ENCODE assay signal across 14 cellular contexts in genomic region chr1:55869050-55869449, GRCh38.
DNase-seq lines count a peak whose midpoint lies in the region; ATAC-seq, FAIRE-seq and TF ChIP-seq lines count a peak whose summit lies in the region.
"Had no signal": no experiment of that assay in that cellular context is flagged by ENCODE, and none has a peak within 500 bp of the region (broad histone marks: within the 10 kb centered on the region; RNA-seq: fewer than 3 reads in every experiment).

No MANE protein-coding gene starts in this region.

- TF ChIP-seq EP300 in SK-N-SH (IDR thresholded peaks at IDR 0.05; ENCODE audit: borderline replicate concordance in 1 of 2, low read depth in 1 of 2, low read length in 1 of 2) = no peak

- no peaks in the 10 kb centered on the region for H3F3A ChIP-seq in SK-N-SH (replicated peaks; ENCODE audit: insufficient read depth)

- H3K4me3 ChIP-seq in SK-N-SH (ENCODE audit: low read depth in 2 of 2, low read length in 1 of 2) = no peak overlapping the region
- H3K4me3 ChIP-seq in thoracic aorta = no peak overlapping the region
- H3K4me3 ChIP-seq: esophagus squamous epithelium, suprapubic skin had no signal

- no peak for FAIRE-seq in HTR-8/SVneo (lab: Jason Lieb, UNC)
- FAIRE-seq: GM19239 had no signal

- no peak overlapping the region for H3K9ac ChIP-seq in SK-N-SH

- DNase-seq in NCI-H1105 (lab: John Stamatoyannopoulos, UW) (peak; percentile 51), SK-N-SH (no peak), hepatic stellate cell (ENCODE audit: low spot score) (peak; percentile 12), thoracic aorta (ENCODE audit: low spot score) (peak; percentile 36), immature natural killer cell (no peak), HTR-8/SVneo (ENCODE audit: insufficient read length, low spot score) (no peak)
- DNase-seq: activated CD4-positive, alpha-beta T cell treated with anti-CD3 and anti-CD28 coated beads for 4 hours; esophagus squamous epithelium; HCEC 1CT; NK-92 treated with Interleukin-12 subunit alpha and Interleukin-12 subunit beta, amount 100 ng/mL, for 24 hours had no signal

- CTCF ChIA-PET in SK-N-SH (lab: Yijun Ruan, JAX) = interaction anchor here (0.5 kb wide), 1 partner anchor 97 kb away, joined by 3 read pairs; no protein-coding TSS in a partner anchor

- POLR2A ChIA-PET in SK-N-SH (lab: Yijun Ruan, JAX) = no interaction called here

- H2AFZ ChIP-seq in SK-N-SH (ENCODE audit: low read depth) = no peak overlapping the region

- TF ChIP-seq CTCF in SK-N-SH (IDR thresholded peaks at IDR 0.05) = no peak
- TF ChIP-seq CTCF in thoracic aorta (IDR thresholded peaks at IDR 0.05) = no peak

- peak overlapping the region in 1 of 2 experiments; percentile 44; a peak in 1 of 4 replicates for H3K27ac ChIP-seq in SK-N-SH (ENCODE audit: low read depth in 2 of 2, low read length in 1 of 2)
- no peak overlapping the region for H3K27ac ChIP-seq in thoracic aorta
- H3K27ac ChIP-seq: esophagus squamous epithelium, suprapubic skin had no signal

- no peaks in the 10 kb centered on the region for H3K79me2 ChIP-seq in SK-N-SH (ENCODE audit: insufficient read depth)

- H3K36me3 ChIP-seq in SK-N-SH (replicated peaks in 1 of 2; ENCODE audit: control insufficient read depth in 1 of 2, insufficient read depth in 2 of 2, low read length in 1 of 2) = no peaks in the 10 kb centered on the region
- no peaks in the 10 kb centered on the region for H3K36me3 ChIP-seq in thoracic aorta
- H3K36me3 ChIP-seq: esophagus squamous epithelium, suprapubic skin had no signal

- peaks cover 0 to 6% of the 10 kb centered on the region in 2 experiments; a peak in 2 of 4 replicates for H3K4me1 ChIP-seq in SK-N-SH (ENCODE audit: control insufficient read depth in 1 of 2, insufficient read depth in 2 of 2, low read depth in 1 of 2, low read length in 1 of 2)
- H3K4me1 ChIP-seq in thoracic aorta (ENCODE audit: control insufficient read depth in 1 of 2, low read depth in 2 of 2) = peaks cover 7 to 26% of the 10 kb centered on the region in 2 donors
- H3K4me1 ChIP-seq: esophagus squamous epithelium, suprapubic skin had no signal

- H3K4me1 Mint-ChIP-seq in immature natural killer cell = no peaks in the 10 kb centered on the region

- H3K27me3 ChIP-seq in SK-N-SH (ENCODE audit: insufficient read depth) = no peaks in the 10 kb centered on the region
- no peaks in the 10 kb centered on the region for H3K27me3 ChIP-seq in thoracic aorta (replicated peaks; ENCODE audit: insufficient read depth)
- H3K27me3 ChIP-seq: esophagus squamous epithelium, suprapubic skin had no signal

- H3K27ac Mint-ChIP-seq in immature natural killer cell = no peak overlapping the region
- H3K27ac Mint-ChIP-seq: activated T-helper 2 cell treated with anti-CD3 and anti-CD28 coated beads, Interferon-gamma antibody, Interleukin-2, Interleukin-4, amounts not matched to agents 10 μg/mL and 5 μg/mL and 100 μg/mL, durations not matched to agents 14 hours and 24 hours and 36 hours had no signal

- no peak overlapping the region for H3K4me2 ChIP-seq in SK-N-SH

- H3K9me3 ChIP-seq in SK-N-SH (no peaks in the 10 kb centered on the region), thoracic aorta (no peaks in the 10 kb centered on the region)
- H3K9me3 ChIP-seq: esophagus squamous epithelium, suprapubic skin had no signal

- no peaks in the 10 kb centered on the region for H3K9me3 Mint-ChIP-seq in immature natural killer cell
- H3K9me3 Mint-ChIP-seq: activated T-helper 2 cell treated with anti-CD3 and anti-CD28 coated beads, Interferon-gamma antibody, Interleukin-2, Interleukin-4, amounts not matched to agents 10 μg/mL and 5 μg/mL and 100 μg/mL, durations not matched to agents 14 hours and 24 hours and 36 hours had no signal

- H3K9me2 ChIP-seq in SK-N-SH = no peaks in the 10 kb centered on the region

- 64% methylated on average over 1 of the region's 1 CpG for WGBS in SK-N-SH (ENCODE audit: low lambda C conversion rate)

- H3K4me3 Mint-ChIP-seq in immature natural killer cell = no peak overlapping the region

- peaks cover 2 to 7% (median 3%) of the 10 kb centered on the region in 3 donors for H3K27me3 Mint-ChIP-seq in immature natural killer cell (ENCODE audit: low read depth in 3 of 3)

- no peak for ATAC-seq in thoracic aorta (ENCODE audit: insufficient number of reproducible peaks, low FRiP score, low read depth)
- no peak for ATAC-seq in GM18517 (IDR thresholded peaks at IDR 0.05; ENCODE audit: unreplicated experiment)

- TF ChIP-seq RAD21 in SK-N-SH (IDR thresholded peaks at IDR 0.05; ENCODE audit: low read length) = no peak

- no peaks in the 10 kb centered on the region for H4K20me1 ChIP-seq in SK-N-SH (ENCODE audit: insufficient read depth)

- H3K36me3 Mint-ChIP-seq in immature natural killer cell = no peaks in the 10 kb centered on the region

TF ChIP-seq in SK-N-SH, 30 proteins besides CTCF, POLR2A, EP300 and RAD21:
- TF ChIP-seq USF2 (IDR thresholded peaks at IDR 0.05; ENCODE audit: borderline replicate concordance, low read depth, low read length) = no peak
- 0 out of 2 replicates have a peak, but pooled peaks have one; percentile 2 for TF ChIP-seq PBX3 (IDR thresholded peaks at IDR 0.05)

Comparison
In these comparisons a context has a peak if more than half of its experiments do, and no peak if none do; other contexts are left out.
1. DNase-seq: peak in NCI-H1105 (single experiment), hepatic stellate cell (single experiment) and thoracic aorta (single experiment); none in SK-N-SH (single experiment), immature natural killer cell (0 of 3) and HTR-8/SVneo (single experiment).